ENCODE assay signal across 10 cellular contexts in the genomic region with DNA sequence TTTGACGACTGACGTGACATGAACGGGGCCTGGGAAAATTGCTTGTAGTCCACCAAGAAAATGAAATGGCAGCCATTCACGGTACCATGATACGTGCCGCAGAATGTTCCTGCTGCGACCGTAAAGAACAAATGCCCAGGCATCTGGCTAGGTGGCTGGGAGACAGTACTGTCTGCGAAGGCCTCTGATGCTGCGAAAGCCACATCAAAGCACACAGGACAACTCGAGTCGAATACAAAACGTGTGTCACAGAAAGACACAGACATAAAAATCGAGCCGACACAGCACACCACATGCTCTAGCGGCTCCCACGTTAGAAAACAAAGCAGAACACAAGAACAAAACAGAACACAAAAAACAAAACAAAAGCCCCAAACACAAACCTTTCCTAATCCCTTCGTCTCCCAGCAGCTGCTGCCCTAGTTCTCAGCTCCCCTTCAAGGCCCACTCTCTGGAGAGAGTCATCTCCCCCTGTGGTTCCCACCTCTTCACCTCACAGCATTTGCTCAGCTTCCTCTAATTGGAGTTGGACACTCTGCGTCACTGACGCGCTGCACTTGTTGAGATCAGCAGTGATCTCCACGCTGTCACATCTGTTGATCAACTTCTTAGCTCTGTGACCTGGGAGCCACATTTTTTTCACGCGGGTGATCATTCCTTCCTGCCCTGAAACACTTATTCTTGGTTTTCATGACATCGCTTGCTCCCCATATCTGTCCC.
DNase-seq lines count a peak whose midpoint lies in the region; ATAC-seq and TF ChIP-seq lines count a peak whose summit lies in the region.
"Had no signal": no experiment of that assay in that cellular context is flagged by ENCODE, and none has a peak within 500 bp of the region (broad histone marks: within the 10 kb centered on the region; RNA-seq: fewer than 3 reads in every experiment).

No MANE protein-coding gene starts in this region.

- peak overlapping the region; percentile 65 for H3K4me2 ChIP-seq in Loucy (ENCODE audit: low read depth, low read length, poor library complexity, severe bottlenecking)

- peaks cover 59% of the 10 kb centered on the region for H3K4me1 ChIP-seq in Loucy (ENCODE audit: insufficient read depth, low read length, poor library complexity, severe bottlenecking)
- H3K4me1 ChIP-seq: colonic mucosa had no signal

- H3K9me3 ChIP-seq in Loucy (ENCODE audit: insufficient read depth, low read depth, low read length): no peaks in the 10 kb centered on the region
- H3K9me3 ChIP-seq: colonic mucosa had no signal

- ATAC-seq in HG03095 (IDR thresholded peaks at IDR 0.05; ENCODE audit: unreplicated experiment): no peak
- ATAC-seq in GM19452 (IDR thresholded peaks at IDR 0.05; ENCODE audit: unreplicated experiment): no peak
- ATAC-seq in GM21381 (IDR thresholded peaks at IDR 0.05; ENCODE audit: unreplicated experiment): no peak

- H3K9ac ChIP-seq in Loucy (ENCODE audit: low read depth, low read length, poor library complexity, severe bottlenecking): peak overlapping the region; percentile 54

- H3K9me2 ChIP-seq in Loucy (replicated peaks; ENCODE audit: low read depth, low read length): no peaks in the 10 kb centered on the region

- peak; percentile 76 for DNase-seq in activated CD8-positive, alpha-beta memory T cell treated with anti-CD3 and anti-CD28 coated beads for 24 hours
- DNase-seq in effector CD8-positive, alpha-beta T cell (lab: John Stamatoyannopoulos, UW): peak; percentile 25
- DNase-seq in stimulated activated CD4-positive, alpha-beta T cell treated with anti-CD3 and anti-CD28 coated beads, TNF-alpha, amount 100 ng/mL, for 48 hours (ENCODE audit: low read depth in 3 of 3): peak; percentile 32 to 65 (median 41)
- DNase-seq in kidney tubule cell (ENCODE audit: low spot score): no peak
- DNase-seq: colonic mucosa, islet precursor cell had no signal

- no peak for TF ChIP-seq CTCF in Loucy (conservative IDR thresholded peaks at IDR 0.05; ENCODE audit: low read length)

- H3K4me3 ChIP-seq in Loucy (ENCODE audit: low read length, poor library complexity, severe bottlenecking): peak overlapping the region; percentile 57
- H3K4me3 ChIP-seq: colonic mucosa had no signal

- peak overlapping the region; percentile 40; the same call in 1 of the 2 replicates for H2AFZ ChIP-seq in Loucy (ENCODE audit: low read length)

- H3F3A ChIP-seq in Loucy (ENCODE audit: low read depth): no peaks in the 10 kb centered on the region

- no peaks in the 10 kb centered on the region for H4K20me1 ChIP-seq in Loucy (ENCODE audit: insufficient read depth, low read length, poor library complexity, severe bottlenecking)

- H3K79me2 ChIP-seq in Loucy (ENCODE audit: insufficient read depth, low read length): no peaks in the 10 kb centered on the region

- H3K36me3 ChIP-seq in Loucy (ENCODE audit: insufficient read depth, low read length): peaks cover 5% of the 10 kb centered on the region; the same call in 1 of the 2 replicates
- H3K36me3 ChIP-seq: colonic mucosa had no signal

- no peaks in the 10 kb centered on the region for H3K27me3 ChIP-seq in Loucy (ENCODE audit: insufficient read depth, low read length, poor library complexity, severe bottlenecking)
- H3K27me3 ChIP-seq: colonic mucosa had no signal
